8 cellular contexts compared by ENCODE assay signal in genomic region chr3:114827495-114827894, GRCh38.
DNase-seq lines count a peak whose midpoint lies in the region; ATAC-seq and TF ChIP-seq lines count a peak whose summit lies in the region.

No MANE protein-coding gene starts in this region.

- CTCF ChIA-PET in Panc1 (lab: Charles Lee), result no interaction called here
- CTCF ChIA-PET in naive thymus-derived CD4-positive, alpha-beta T cell (lab: Charles Lee), result interaction anchor here (1.1 kb wide), 1 partner anchor 194 kb away, joined by 3 read pairs; no protein-coding TSS in a partner anchor

- no peaks in the 10 kb centered on the region for H3K36me3 Mint-ChIP-seq in naive thymus-derived CD4-positive, alpha-beta T cell
- no peaks in the 10 kb centered on the region for H3K36me3 Mint-ChIP-seq in activated T-helper 2 cell treated with anti-CD3 and anti-CD28 coated beads, Interferon-gamma antibody, Interleukin-2, Interleukin-4, amounts not matched to agents 10 μg/mL and 5 μg/mL and 100 μg/mL, durations not matched to agents 14 hours and 24 hours and 36 hours (ENCODE audit: low read depth)

- no peak overlapping the region for H3K27ac Mint-ChIP-seq in naive thymus-derived CD4-positive, alpha-beta T cell
- no peak overlapping the region for H3K27ac Mint-ChIP-seq in activated T-helper 2 cell treated with anti-CD3 and anti-CD28 coated beads, Interferon-gamma antibody, Interleukin-2, Interleukin-4, amounts not matched to agents 10 μg/mL and 5 μg/mL and 100 μg/mL, durations not matched to agents 14 hours and 24 hours and 36 hours

- DNase-seq in DMS153 (lab: John Stamatoyannopoulos, UW) (peak; percentile 40), Panc1 (ENCODE audit: low read depth, low spot score) (peak; percentile 22), epithelial cell of esophagus (ENCODE audit: low read depth) (peak; percentile 57), ureter (ENCODE audit: low spot score) (no peak)
- DNase-seq in naive thymus-derived CD4-positive, alpha-beta T cell, result peak in 2 of 9 donors; percentile 11 to 18
- no peak for DNase-seq in activated T-helper 2 cell treated with anti-CD3 and anti-CD28 coated beads, Interferon-gamma antibody, Interleukin-2, Interleukin-4, amounts not matched to agents 10 μg/mL and 5 μg/mL and 100 μg/mL, durations not matched to agents 14 hours and 24 hours and 36 hours (ENCODE audit: low spot score)

- no peaks in the 10 kb centered on the region for H3K27me3 ChIP-seq in Panc1 (ENCODE audit: control insufficient read depth, insufficient read depth, low read length)
- no peaks in the 10 kb centered on the region for H3K27me3 ChIP-seq in naive thymus-derived CD4-positive, alpha-beta T cell (ENCODE audit: control insufficient read depth in 2 of 2, insufficient read depth in 2 of 2, low read length in 2 of 2)

- peaks cover 0 to 11% (median 4%) of the 10 kb centered on the region in 7 donors for H3K4me1 Mint-ChIP-seq in naive thymus-derived CD4-positive, alpha-beta T cell
- H3K4me1 Mint-ChIP-seq in activated T-helper 2 cell treated with anti-CD3 and anti-CD28 coated beads, Interferon-gamma antibody, Interleukin-2, Interleukin-4, amounts not matched to agents 10 μg/mL and 5 μg/mL and 100 μg/mL, durations not matched to agents 14 hours and 24 hours and 36 hours (ENCODE audit: low read depth), result no peaks in the 10 kb centered on the region

- no TSS peak for BruUV-seq in Panc1 (replicated peaks; lab: Mats Ljungman, UMichigan)

- no peaks in the 10 kb centered on the region for H3K27me3 Mint-ChIP-seq in naive thymus-derived CD4-positive, alpha-beta T cell
- H3K27me3 Mint-ChIP-seq in activated T-helper 2 cell treated with anti-CD3 and anti-CD28 coated beads, Interferon-gamma antibody, Interleukin-2, Interleukin-4, amounts not matched to agents 10 μg/mL and 5 μg/mL and 100 μg/mL, durations not matched to agents 14 hours and 24 hours and 36 hours (ENCODE audit: low read depth), result no peaks in the 10 kb centered on the region

- no peaks in the 10 kb centered on the region; the same call in 1 of the 2 replicates for H3K36me3 ChIP-seq in Panc1 (ENCODE audit: control insufficient read depth, insufficient read depth, low read length)
- no peaks in the 10 kb centered on the region for H3K36me3 ChIP-seq in naive thymus-derived CD4-positive, alpha-beta T cell (ENCODE audit: control insufficient read depth in 2 of 3, insufficient read depth in 3 of 3, low read length in 3 of 3)

- H3K9me3 ChIP-seq in Panc1 (ENCODE audit: control insufficient read depth, insufficient read depth, low read depth, low read length), result no peaks in the 10 kb centered on the region
- no peaks in the 10 kb centered on the region for H3K9me3 ChIP-seq in naive thymus-derived CD4-positive, alpha-beta T cell (ENCODE audit: control insufficient read depth in 2 of 3, low read length in 3 of 3)

- intact Hi-C loops in Panc1 (cut with micrococcal nuclease; ENCODE audit: unreplicated experiment), result loop anchor here (2.0 to 10.0 kb wide), 2 partner anchors 265 to 337 kb away; no protein-coding TSS in a partner anchor
- intact Hi-C loops in naive thymus-derived CD4-positive, alpha-beta T cell (cut with micrococcal nuclease), result loop anchor here (1.0 to 10.0 kb wide), 9 partner anchors 213 to 990 kb away; no protein-coding TSS in a partner anchor
- intact Hi-C loops in activated T-helper 2 cell treated with anti-CD3 and anti-CD28 coated beads, Interferon-gamma antibody, Interleukin-2, Interleukin-4, amounts not matched to agents 10 μg/mL and 5 μg/mL and 100 μg/mL, durations not matched to agents 14 hours and 24 hours and 36 hours (cut with micrococcal nuclease), result loop anchor here (2.0 kb wide), 1 partner anchor 341 kb away; no protein-coding TSS in a partner anchor

- no peak overlapping the region for H3K4me3 Mint-ChIP-seq in naive thymus-derived CD4-positive, alpha-beta T cell
- H3K4me3 Mint-ChIP-seq in activated T-helper 2 cell treated with anti-CD3 and anti-CD28 coated beads, Interferon-gamma antibody, Interleukin-2, Interleukin-4, amounts not matched to agents 10 μg/mL and 5 μg/mL and 100 μg/mL, durations not matched to agents 14 hours and 24 hours and 36 hours (ENCODE audit: low read depth), result no peak overlapping the region

- H3K27ac ChIP-seq in Panc1 (ENCODE audit: low read length), result no peak overlapping the region
- H3K27ac ChIP-seq in naive thymus-derived CD4-positive, alpha-beta T cell (ENCODE audit: low read depth, low read length), result no peak overlapping the region

- H3K4me1 ChIP-seq in Panc1 (ENCODE audit: control insufficient read depth, insufficient read depth, low read length), result no peaks in the 10 kb centered on the region
- H3K4me1 ChIP-seq in naive thymus-derived CD4-positive, alpha-beta T cell (ENCODE audit: control insufficient read depth in 2 of 2, insufficient read depth in 2 of 2, low read length in 2 of 2), result no peaks in the 10 kb centered on the region

- POLR2A ChIA-PET in Panc1 (lab: Charles Lee), result no interaction called here
- POLR2A ChIA-PET in naive thymus-derived CD4-positive, alpha-beta T cell (lab: Charles Lee), result no interaction called here

- no peaks in the 10 kb centered on the region for H3K9me3 Mint-ChIP-seq in naive thymus-derived CD4-positive, alpha-beta T cell
- H3K9me3 Mint-ChIP-seq in activated T-helper 2 cell treated with anti-CD3 and anti-CD28 coated beads, Interferon-gamma antibody, Interleukin-2, Interleukin-4, amounts not matched to agents 10 μg/mL and 5 μg/mL and 100 μg/mL, durations not matched to agents 14 hours and 24 hours and 36 hours, result no peaks in the 10 kb centered on the region

- TF ChIP-seq CTCF in LNCAP (IDR thresholded peaks at IDR 0.05) (peak; percentile 85), Panc1 (IDR thresholded peaks at IDR 0.05) (peak; percentile 48; the same call in 1 of the 2 replicates), epithelial cell of esophagus (IDR thresholded peaks at IDR 0.05; ENCODE audit: insufficient read depth, low read depth, low read length, missing control alignments) (peak; percentile 53)

- ATAC-seq in GM19467 (IDR thresholded peaks at IDR 0.05; ENCODE audit: unreplicated experiment) (peak; percentile 71), Panc1 (peak; percentile 76; the same call in 1 of the 2 replicates)
- peak; percentile 50 for ATAC-seq in naive thymus-derived CD4-positive, alpha-beta T cell

- in situ Hi-C loops in Panc1 (cut with HindIII; ENCODE audit: low pct_unique_long_range_greater_than_20kb, low sequenced_read_pairs), result no loop called here

- H3K4me3 ChIP-seq in Panc1 (ENCODE audit: low read depth in 2 of 2, low read length in 2 of 2), result no peak overlapping the region
- no peak overlapping the region for H3K4me3 ChIP-seq in epithelial cell of esophagus (ENCODE audit: low read length)
- no peak overlapping the region for H3K4me3 ChIP-seq in naive thymus-derived CD4-positive, alpha-beta T cell (ENCODE audit: low read length)

Comparison
In these comparisons a context has a peak if more than half of its experiments do, and no peak if none do; other contexts are left out.
1. DNase-seq: peak in DMS153 (single experiment), Panc1 (single experiment) and epithelial cell of esophagus (single experiment); none in ureter (single experiment) and activated T-helper 2 cell treated with anti-CD3 and anti-CD28 coated beads, Interferon-gamma antibody, Interleukin-2, Interleukin-4, amounts not matched to agents 10 μg/mL and 5 μg/mL and 100 μg/mL, durations not matched to agents 14 hours and 24 hours and 36 hours (single experiment).
2. Peak in every context shown above with its lines, with median percentiles within 50 percentile points of each other: ATAC-seq and CTCF ChIP-seq.